Comparison of ENCODE assay signal across 18 cellular contexts in genomic region chr16:73955255-73955654, GRCh38.
"Had no signal": no experiment of that assay in that cellular context is flagged by ENCODE, and none has a peak within 500 bp of the region (broad histone marks: within the 10 kb centered on the region; RNA-seq: fewer than 3 reads in every experiment).

No MANE protein-coding gene starts in this region.

- DNase-seq: KBM-7, MV-4-11, NCI-H1048, NCI-H1105, NCI-H1436 treated with DMSO at 0.1 percent for 48 hours, NCI-H1694, NCI-H187 treated with DMSO at 0.1 percent for 48 hours, NCI-H2029 treated with DMSO at 0.1 percent for 48 hours, NCI-H2171 treated with DMSO at 0.1 percent for 48 hours, NCI-H345, NCI-H446 treated with DMSO at 0.1 percent for 48 hours, NCI-H510A treated with DMSO at 0.1 percent for 48 hours, NCI-H526, Right ventricle myocardium superior, RPMI8226, SIG-M5 had no signal

- H3K4me1 ChIP-seq: SJSA1 had no signal

- H3K9me3 ChIP-seq: SJSA1 had no signal

- H3K4me3 ChIP-seq: SJSA1, SK-N-MC had no signal

- H3K27me3 ChIP-seq: SJSA1 had no signal

- H3K36me3 ChIP-seq: SJSA1 had no signal

- H3K27ac ChIP-seq: SJSA1, SK-N-MC had no signal
